In the genomic region with DNA sequence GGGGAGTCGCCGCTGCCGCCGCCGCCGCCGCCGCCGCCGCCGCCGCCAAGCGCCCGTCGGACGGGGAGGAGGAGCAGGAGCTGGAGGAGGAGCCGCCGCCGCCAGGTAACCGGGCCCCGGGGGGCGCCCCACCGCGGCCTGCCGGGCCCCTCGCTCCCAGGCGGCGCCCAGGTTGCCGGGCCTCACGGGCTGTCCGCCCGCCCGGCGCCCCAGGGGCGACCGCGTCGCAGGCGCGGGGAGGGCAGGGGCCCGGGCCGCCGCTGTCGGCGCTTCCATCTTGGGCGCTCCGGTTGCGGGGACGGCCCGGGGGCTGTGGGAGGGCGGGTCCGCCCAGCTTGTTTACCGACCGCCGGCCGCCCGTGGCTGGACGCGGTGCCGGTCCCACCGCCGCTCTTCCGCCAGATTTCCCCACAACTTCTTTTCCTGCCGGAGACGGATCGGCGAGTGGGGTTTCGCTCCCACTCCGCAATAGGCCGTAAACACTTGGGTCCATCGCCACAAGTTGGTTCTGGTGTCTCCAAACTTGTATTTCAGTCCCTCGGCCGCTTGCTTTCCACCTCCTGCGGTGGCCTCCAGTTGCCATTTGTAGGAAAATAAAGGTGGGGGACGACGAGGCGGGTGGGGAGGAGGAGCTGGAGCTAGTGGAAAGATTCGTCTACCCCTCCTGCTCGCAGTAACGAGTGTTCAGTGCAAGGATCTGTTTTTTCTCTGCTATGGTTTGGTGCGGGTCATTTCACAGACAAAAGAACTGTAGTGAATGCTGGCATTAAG, we compare ENCODE assay signal across 8 cellular contexts. TPM values are rescaled to one million over a fixed set of nuclear protein-coding genes. Genes with fewer than 3 reads are reported as not detected.
DNase-seq lines count a peak whose midpoint lies in the region; ATAC-seq and TF ChIP-seq lines count a peak whose summit lies in the region.

No MANE protein-coding gene starts in this region.

- H3K9me3 Mint-ChIP-seq in activated T-cell treated with anti-CD3 and anti-CD28 coated beads, Interleukin-2, amount 50 U/mL, for 4 hours, result no peaks in the 10 kb centered on the region
- no peaks in the 10 kb centered on the region for H3K9me3 Mint-ChIP-seq in nephron

- H3K27me3 Mint-ChIP-seq in activated T-cell treated with anti-CD3 and anti-CD28 coated beads, Interleukin-2, amount 50 U/mL, for 4 hours (ENCODE audit: low read depth), result no peaks in the 10 kb centered on the region
- no peaks in the 10 kb centered on the region for H3K27me3 Mint-ChIP-seq in nephron (ENCODE audit: low read depth)

- H3K79me2 ChIP-seq in fibroblast of lung (ENCODE audit: control insufficient read depth, insufficient read depth, low read length), result peaks cover 49% of the 10 kb centered on the region

- peaks cover 41% of the 10 kb centered on the region for H3K4me1 Mint-ChIP-seq in activated T-cell treated with anti-CD3 and anti-CD28 coated beads, Interleukin-2, amount 50 U/mL, for 4 hours (ENCODE audit: low read depth)
- H3K4me1 Mint-ChIP-seq in nephron, result peaks cover 39% of the 10 kb centered on the region

- peaks cover 4% of the 10 kb centered on the region for H4K20me1 ChIP-seq in fibroblast of lung (ENCODE audit: control insufficient read depth, extremely low read depth, insufficient read depth, low read length)

- H3K27me3 ChIP-seq in fibroblast of lung (ENCODE audit: control insufficient read depth, insufficient read depth, low read length) (no peaks in the 10 kb centered on the region), thymus (ENCODE audit: control insufficient read depth, insufficient read depth) (no peaks in the 10 kb centered on the region)

- WGBS in thymus, result under 1% methylated on average over 81 of the region's 81 CpGs

- peak; percentile 10 to 38 for DNase-seq in NCI-H2081 (lab: John Stamatoyannopoulos, UW)
- DNase-seq in NCI-H2081 treated with DMSO at 0.1 percent for 48 hours (lab: John Stamatoyannopoulos, UW), result no peak
- DNase-seq in NCI-H2227 treated with DMSO at 0.1 percent for 48 hours (lab: John Stamatoyannopoulos, UW), result peak; percentile 29
- DNase-seq in activated T-cell treated with anti-CD3 and anti-CD28 coated beads, Interleukin-2, amount 50 U/mL, for 4 hours, result peak; percentile 15
- peak; percentile 45 to 52 for DNase-seq in fibroblast of lung (ENCODE audit: low read depth in 2 of 2)

- no peaks in the 10 kb centered on the region for H3K9me3 ChIP-seq in fibroblast of lung (ENCODE audit: control insufficient read depth, insufficient read depth, low read depth, low read length)
- H3K9me3 ChIP-seq in thymus (ENCODE audit: control insufficient read depth), result no peaks in the 10 kb centered on the region

- peaks cover 3% of the 10 kb centered on the region for H3K36me3 Mint-ChIP-seq in activated T-cell treated with anti-CD3 and anti-CD28 coated beads, Interleukin-2, amount 50 U/mL, for 4 hours (ENCODE audit: insufficient read depth)
- H3K36me3 Mint-ChIP-seq in nephron (ENCODE audit: low read depth), result peaks cover 4% of the 10 kb centered on the region

- H3K27ac Mint-ChIP-seq in nephron, result peak overlapping the region; percentile 97 to 99 (median 99)

- H3K4me2 ChIP-seq in fibroblast of lung (ENCODE audit: extremely low read depth, insufficient read depth, low read length), result peak overlapping the region; percentile 79

- no peak for TF ChIP-seq CTCF in fibroblast of lung (conservative IDR thresholded peaks at IDR 0.05 in 1 of 2, IDR thresholded peaks at IDR 0.05 in 1 of 2; ENCODE audit: low read depth in 1 of 2, low read length in 2 of 2)
- TF ChIP-seq CTCF in nephron (IDR thresholded peaks at IDR 0.05; ENCODE audit: unreplicated experiment in 3 of 3), result no peak

- ATAC-seq in HG02642 (IDR thresholded peaks at IDR 0.05; ENCODE audit: poor library complexity, unreplicated experiment), result peak; percentile 37
- ATAC-seq in activated T-cell treated with anti-CD3 and anti-CD28 coated beads, Interleukin-2, amount 50 U/mL, for 4 hours, result peak; percentile 47

- H3K4me1 ChIP-seq in fibroblast of lung (ENCODE audit: control insufficient read depth, extremely low read depth, insufficient read depth, low read length) (peaks cover under 1% of the 10 kb centered on the region), thymus (ENCODE audit: control insufficient read depth, insufficient read depth, low read length) (peaks cover 8% of the 10 kb centered on the region)

- H3K27ac ChIP-seq in fibroblast of lung (ENCODE audit: insufficient read depth, low read length) (peak overlapping the region; percentile 94), thymus (ENCODE audit: low read depth) (peak overlapping the region; percentile 99)

- H3K4me3 ChIP-seq in fibroblast of lung (replicated peaks in 1 of 4; ENCODE audit: control extremely low read depth in 1 of 4, insufficient read depth in 1 of 4, low read depth in 3 of 4, low read length in 4 of 4) (peak overlapping the region; percentile 86 to 99 (median 96)), thymus (ENCODE audit: low read length) (peak overlapping the region; percentile 98)

- peak overlapping the region; percentile 92 for H3K4me3 Mint-ChIP-seq in activated T-cell treated with anti-CD3 and anti-CD28 coated beads, Interleukin-2, amount 50 U/mL, for 4 hours
- H3K4me3 Mint-ChIP-seq in nephron, result peak overlapping the region; percentile 94 to 99 (median 98)

- peak overlapping the region; percentile 95 for H3K9ac ChIP-seq in fibroblast of lung (ENCODE audit: insufficient read depth, low read length)

- peak overlapping the region; percentile 35 for H2AFZ ChIP-seq in fibroblast of lung (ENCODE audit: low read length)

- H3K36me3 ChIP-seq in fibroblast of lung (ENCODE audit: control insufficient read depth, insufficient read depth, low read length), result no peaks in the 10 kb centered on the region
- H3K36me3 ChIP-seq in thymus (ENCODE audit: control insufficient read depth, insufficient read depth), result peaks cover 2% of the 10 kb centered on the region

RNA-seq across cellular contexts. Expression of gene ZRANB1, which starts 24.6 kb away (rescaled TPM):
- total RNA-seq in activated T-cell treated with anti-CD3 and anti-CD28 coated beads, Interleukin-2, amount 50 U/mL, for 4 hours, result 10 to 100 TPM; 12.4 to 13.3 (median 13.0) TPM
- 32.9 and 39.3 TPM in 2 replicates for total RNA-seq in fibroblast of lung
- 18.1 and 26.5 TPM in 2 replicates for polyA plus RNA-seq in fibroblast of lung
- polyA plus RNA-seq in fibroblast of lung (2012), result 11.2 and 14.7 TPM in 2 replicates
- 5.1 and 8.7 TPM in 2 replicates for polyA minus RNA-seq in fibroblast of lung (ENCODE audit: low replicate concordance)
- 16.0 TPM for polyA plus RNA-seq in thymus
